ENCODE assay signal across 19 cellular contexts in the genomic region with DNA sequence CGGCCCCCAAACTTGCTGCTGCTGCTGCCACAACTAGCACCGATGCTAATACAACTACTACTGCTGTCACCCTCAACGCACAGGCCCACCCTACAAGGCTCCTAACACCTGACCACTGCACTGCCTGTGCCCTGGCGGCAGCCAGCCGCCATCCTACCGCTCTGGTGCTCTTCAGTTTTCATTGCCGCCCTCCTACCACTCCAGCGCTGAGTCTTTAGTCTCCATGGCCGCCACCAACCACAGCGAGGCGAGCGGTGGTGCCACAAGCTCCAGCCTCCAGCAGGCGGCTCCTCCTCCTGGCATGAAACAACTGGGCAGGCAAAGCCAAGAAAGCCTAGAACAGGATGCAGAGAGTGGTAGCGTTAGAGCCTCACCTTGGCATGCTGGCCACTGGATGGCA. TPM values are rescaled to one million over a fixed set of nuclear protein-coding genes. Genes with fewer than 3 reads are reported as not detected.
"Had no signal": no experiment of that assay in that cellular context is flagged by ENCODE, and none has a peak within 500 bp of the region (broad histone marks: within the 10 kb centered on the region; RNA-seq: fewer than 3 reads in every experiment).

No MANE protein-coding gene starts in this region.

- H3K4me3 ChIP-seq: body of pancreas, dorsolateral prefrontal cortex, lower lobe of right lung, sigmoid colon, thyroid gland had no signal

- H3K9me3 ChIP-seq: body of pancreas, lower lobe of right lung, sigmoid colon, thyroid gland had no signal

- H3K4me1 Mint-ChIP-seq: activated B cell treated with CpG ODN at 0.5 μM for 24 hours had no signal

- H3K9me3 Mint-ChIP-seq: activated CD8-positive, alpha-beta T cell treated with anti-CD3 and anti-CD28 coated beads for 36 hours; activated naive CD4-positive, alpha-beta T cell treated with anti-CD3 and anti-CD28 coated beads for 36 hours; activated T-cell treated with anti-CD3 and anti-CD28 coated beads, Interleukin-2, amount 50 U/mL, for 4 hours had no signal

- H3K27me3 ChIP-seq: body of pancreas, dorsolateral prefrontal cortex, sigmoid colon, thyroid gland had no signal

- H3K36me3 ChIP-seq: lower lobe of right lung, sigmoid colon, thyroid gland had no signal

- DNase-seq: activated B cell treated with CpG ODN at 0.5 μM for 24 hours; activated CD4-positive, alpha-beta T cell treated with anti-CD3 and anti-CD28 coated beads for 48 hours; activated CD8-positive, alpha-beta T cell treated with anti-CD3 and anti-CD28 coated beads for 36 hours; activated naive CD4-positive, alpha-beta T cell treated with anti-CD3 and anti-CD28 coated beads for 36 hours; activated T-cell treated with anti-CD3 and anti-CD28 coated beads, Interleukin-2, amount 50 U/mL, for 4 hours; body of pancreas; dorsolateral prefrontal cortex; foreskin fibroblast; left cardiac atrium; lower lobe of right lung; natural killer cell; nucleus accumbens; sigmoid colon; stimulated activated CD4-positive, alpha-beta T cell treated with anti-CD3 and anti-CD28 coated beads, Interleukin-4, amount 100 ng/mL, for 4 hours; stimulated activated naive CD4-positive, alpha-beta T cell treated with Interleukin-2 at 50 U/mL for 16 hours; thyroid gland had no signal

- H3K36me3 Mint-ChIP-seq: natural killer cell had no signal

- H3K4me1 ChIP-seq: body of pancreas, lower lobe of right lung, sigmoid colon, thyroid gland had no signal

- H3K27ac ChIP-seq: body of pancreas, dorsolateral prefrontal cortex, epithelial cell of prostate, lower lobe of right lung, sigmoid colon had no signal

- H3K4me3 Mint-ChIP-seq: activated B cell treated with CpG ODN at 0.5 μM for 24 hours; activated CD8-positive, alpha-beta T cell treated with anti-CD3 and anti-CD28 coated beads for 36 hours; activated naive CD4-positive, alpha-beta T cell treated with anti-CD3 and anti-CD28 coated beads for 36 hours; activated T-cell treated with anti-CD3 and anti-CD28 coated beads, Interleukin-2, amount 50 U/mL, for 4 hours; natural killer cell had no signal

- H3K27ac Mint-ChIP-seq: activated B cell treated with CpG ODN at 0.5 μM for 24 hours; activated CD8-positive, alpha-beta T cell treated with anti-CD3 and anti-CD28 coated beads for 36 hours; activated naive CD4-positive, alpha-beta T cell treated with anti-CD3 and anti-CD28 coated beads for 36 hours; natural killer cell had no signal

- H3K27me3 Mint-ChIP-seq: activated B cell treated with CpG ODN at 0.5 μM for 24 hours; activated CD8-positive, alpha-beta T cell treated with anti-CD3 and anti-CD28 coated beads for 36 hours had no signal

- ATAC-seq: activated CD8-positive, alpha-beta T cell treated with anti-CD3 and anti-CD28 coated beads for 36 hours; activated T-cell treated with anti-CD3 and anti-CD28 coated beads, Interleukin-2, amount 50 U/mL, for 4 hours; body of pancreas; left cardiac atrium; natural killer cell had no signal

RNA-seq across cellular contexts. Expression of gene RFPL3, which starts 5.0 kb away (rescaled TPM):
- total RNA-seq: activated B cell treated with CpG ODN at 0.5 μM for 24 hours; activated CD8-positive, alpha-beta T cell treated with anti-CD3 and anti-CD28 coated beads for 36 hours; activated naive CD4-positive, alpha-beta T cell treated with anti-CD3 and anti-CD28 coated beads for 36 hours; activated T-cell treated with anti-CD3 and anti-CD28 coated beads, Interleukin-2, amount 50 U/mL, for 4 hours; body of pancreas; glomerular endothelial cell; left cardiac atrium; lower lobe of right lung; natural killer cell; sigmoid colon; subcutaneous adipose tissue; thyroid gland had no signal
- polyA plus RNA-seq: sigmoid colon had no signal
